In genomic region chr1:93598861-93599439, GRCh38 we compare ENCODE assay signal across 28 cellular contexts.
DNase-seq lines count a peak whose midpoint lies in the region; ATAC-seq, FAIRE-seq and TF ChIP-seq lines count a peak whose summit lies in the region.
"Had no signal": no experiment of that assay in that cellular context is flagged by ENCODE, and none has a peak within 500 bp of the region (broad histone marks: within the 10 kb centered on the region; RNA-seq: fewer than 3 reads in every experiment).

No MANE protein-coding gene starts in this region.

- peak overlapping the region; percentile 68 for H3K4ac ChIP-seq in trophoblast cell (ENCODE audit: low read depth, low read length)

- H2BK120ac ChIP-seq in trophoblast cell (ENCODE audit: insufficient read depth, low read length, poor library complexity) = peak overlapping the region; percentile 67

- H2BK12ac ChIP-seq in trophoblast cell (ENCODE audit: low read length) = peak overlapping the region; percentile 42

- no peak overlapping the region for H3K27ac ChIP-seq in HepG2 (ENCODE audit: extremely low read length, insufficient read depth, low read length)
- no peak overlapping the region for H3K27ac ChIP-seq in right lobe of liver
- peak overlapping the region; percentile 25 for H3K27ac ChIP-seq in epithelial cell of prostate
- peak overlapping the region; percentile 62 for H3K27ac ChIP-seq in trophoblast cell (ENCODE audit: low read depth, low read length)
- H3K27ac ChIP-seq: neural progenitor cell, parathyroid adenoma had no signal

- H3K4me1 ChIP-seq in HepG2 (ENCODE audit: insufficient read depth, low read length) = peaks cover 73% of the 10 kb centered on the region
- H3K4me1 ChIP-seq in right lobe of liver = peaks cover 0 to 20% (median 2%) of the 10 kb centered on the region in 4 donors
- H3K4me1 ChIP-seq in trophoblast cell (ENCODE audit: control insufficient read depth in 1 of 2, insufficient read depth in 2 of 2, low read length in 2 of 2) = peaks cover 39 to 51% of the 10 kb centered on the region in 2 experiments

- H3K4me2 ChIP-seq in HepG2 (ENCODE audit: low read depth, low read length) (no peak overlapping the region), trophoblast cell (ENCODE audit: low read length) (no peak overlapping the region)
- H3K4me2 ChIP-seq: neural progenitor cell, SK-N-SH had no signal

- 94% methylated on average over 7 of the region's 7 CpGs for WGBS in HepG2 (ENCODE audit: low lambda C conversion rate)
- WGBS in right lobe of liver (ENCODE audit: insufficient coverage, low coverage, low lambda C conversion rate, missing lambda C conversion rate) = 67% methylated on average over 5 of the region's 7 CpGs
- no CpG with 5 or more reads among the region's 7 CpGs for WGBS in trophoblast cell (ENCODE audit: extremely low coverage, insufficient coverage, insufficient read length)

- H4K12ac ChIP-seq in trophoblast cell (ENCODE audit: low read depth, low read length) = no peak overlapping the region

- H3K23ac ChIP-seq in trophoblast cell (ENCODE audit: low read length) = no peak overlapping the region

- H3K4me1 Mint-ChIP-seq in stimulated activated naive CD8-positive, alpha-beta T cell treated with anti-CD3 and anti-CD28 coated beads, Interleukin-15, amount 100 ng/mL, for 72 hours = no peaks in the 10 kb centered on the region
- H3K4me1 Mint-ChIP-seq: activated CD4-positive, alpha-beta T cell treated with anti-CD3 and anti-CD28 coated beads for 36 hours; activated naive CD8-positive, alpha-beta T cell treated with anti-CD3 and anti-CD28 coated beads, Interleukin-2, amount 10 ng/mL, durations not matched to agents 7 days and 5 days; central memory CD8-positive, alpha-beta T cell; T-helper 17 cell had no signal

- H3K79me1 ChIP-seq in trophoblast cell (ENCODE audit: low read length) = peaks cover 35% of the 10 kb centered on the region

- H3K4me3 ChIP-seq in HepG2 (replicated peaks in 1 of 3; ENCODE audit: insufficient read depth in 1 of 3, low read depth in 2 of 3, low read length in 3 of 3) (no peak overlapping the region), right lobe of liver (no peak overlapping the region), trophoblast cell (ENCODE audit: low read depth, low read length) (no peak overlapping the region)
- H3K4me3 ChIP-seq: ascending aorta, lung, neural progenitor cell, stomach, tibial artery had no signal

- CTCF ChIA-PET in HepG2 (lab: Yijun Ruan, JAX; ENCODE audit: low intra/inter-chr PET ratio, low total read pairs) = no interaction called here

- peak overlapping the region; percentile 29 for H4K8ac ChIP-seq in trophoblast cell (ENCODE audit: low read depth, low read length)

- H2AFZ ChIP-seq in HepG2 (ENCODE audit: low read length) (no peak overlapping the region), trophoblast cell (ENCODE audit: insufficient read depth, low read length, poor library complexity) (no peak overlapping the region)
- H2AFZ ChIP-seq: neural progenitor cell, parathyroid adenoma had no signal

- peak overlapping the region; percentile 34 for H3K14ac ChIP-seq in trophoblast cell (ENCODE audit: low read length)

- no peaks in the 10 kb centered on the region for H3K9me3 ChIP-seq in HepG2 (ENCODE audit: low read length)
- H3K9me3 ChIP-seq in right lobe of liver = no peaks in the 10 kb centered on the region
- no peaks in the 10 kb centered on the region for H3K9me3 ChIP-seq in trophoblast cell (ENCODE audit: insufficient read depth, low read depth, low read length)
- H3K9me3 ChIP-seq: ascending aorta, BE2C, SK-N-SH, stomach, tibial artery had no signal

- POLR2A ChIA-PET in HepG2 (lab: Yijun Ruan, JAX) = interaction anchor here (4.8 kb wide), 1 partner anchor 18 kb away, joined by 25 read pairs; no protein-coding TSS in a partner anchor

- TF ChIP-seq CTCF in HepG2 (CRISPR knock-in tag; IDR thresholded peaks at IDR 0.05) = no peak
- TF ChIP-seq CTCF in right lobe of liver (IDR thresholded peaks at IDR 0.05) = no peak

- intact Hi-C loops in HepG2 (cut with micrococcal nuclease; ENCODE audit: unreplicated experiment) = no loop called here
- intact Hi-C loops in right lobe of liver (cut with DNase I) = no loop called here

- no peak for ATAC-seq in HepG2
- no peak for ATAC-seq in right lobe of liver
- ATAC-seq in stimulated activated naive CD8-positive, alpha-beta T cell treated with anti-CD3 and anti-CD28 coated beads, Interleukin-15, amount 100 ng/mL, for 72 hours = no peak
- ATAC-seq: activated CD4-positive, alpha-beta T cell treated with anti-CD3 and anti-CD28 coated beads for 36 hours; activated CD8-positive, alpha-beta T cell treated with anti-CD3 and anti-CD28 coated beads, Interleukin-2, amount 10 ng/mL, durations not matched to agents 7 days and 5 days; T-helper 17 cell had no signal

- no peak overlapping the region for H3K27ac Mint-ChIP-seq in stimulated activated naive CD8-positive, alpha-beta T cell treated with anti-CD3 and anti-CD28 coated beads, Interleukin-15, amount 100 ng/mL, for 72 hours
- H3K27ac Mint-ChIP-seq: activated CD4-positive, alpha-beta T cell treated with anti-CD3 and anti-CD28 coated beads for 36 hours; activated CD8-positive, alpha-beta T cell treated with anti-CD3 and anti-CD28 coated beads, Interleukin-2, amount 10 ng/mL, durations not matched to agents 7 days and 5 days; activated naive CD8-positive, alpha-beta T cell treated with anti-CD3 and anti-CD28 coated beads, Interleukin-2, amount 10 ng/mL, durations not matched to agents 7 days and 5 days had no signal

- TF ChIP-seq RAD21 in HepG2 (CRISPR knock-in tag; IDR thresholded peaks at IDR 0.05) = no peak

- H3K79me2 ChIP-seq in HepG2 (ENCODE audit: insufficient read depth, low read length) (peaks cover 42% of the 10 kb centered on the region), trophoblast cell (ENCODE audit: control insufficient read depth, insufficient read depth, low read length, poor library complexity) (peaks cover 6% of the 10 kb centered on the region)
- H3K79me2 ChIP-seq: parathyroid adenoma had no signal

- H2AK5ac ChIP-seq in trophoblast cell (ENCODE audit: low read length) = no peak overlapping the region

- H3K4me3 Mint-ChIP-seq in stimulated activated naive CD8-positive, alpha-beta T cell treated with anti-CD3 and anti-CD28 coated beads, Interleukin-15, amount 100 ng/mL, for 72 hours = no peak overlapping the region
- H3K4me3 Mint-ChIP-seq: activated CD4-positive, alpha-beta T cell treated with anti-CD3 and anti-CD28 coated beads for 36 hours; activated CD8-positive, alpha-beta T cell treated with anti-CD3 and anti-CD28 coated beads, Interleukin-2, amount 10 ng/mL, durations not matched to agents 7 days and 5 days; activated naive CD8-positive, alpha-beta T cell treated with anti-CD3 and anti-CD28 coated beads, Interleukin-2, amount 10 ng/mL, durations not matched to agents 7 days and 5 days; central memory CD8-positive, alpha-beta T cell; neural progenitor cell; T-helper 17 cell had no signal

- H4K20me1 ChIP-seq in HepG2 (ENCODE audit: insufficient read depth, low read length) = peaks cover 19% of the 10 kb centered on the region

- DNase-seq in HepG2 (ENCODE audit: low spot score) (no peak), right lobe of liver (no peak), epithelial cell of prostate (ENCODE audit: low read depth, low spot score) (no peak), trophoblast cell (no peak), SK-N-DZ (ENCODE audit: low spot score) (no peak), DMS153 (lab: John Stamatoyannopoulos, UW) (no peak), NCI-H1417 treated with DMSO at 0.1 percent for 48 hours (lab: John Stamatoyannopoulos, UW) (no peak)
- DNase-seq in stimulated activated naive CD8-positive, alpha-beta T cell treated with anti-CD3 and anti-CD28 coated beads, Interleukin-15, amount 100 ng/mL, for 72 hours = no peak
- DNase-seq: ACHN; activated CD4-positive, alpha-beta T cell treated with anti-CD3 and anti-CD28 coated beads for 36 hours; activated CD8-positive, alpha-beta T cell treated with anti-CD3 and anti-CD28 coated beads, Interleukin-2, amount 10 ng/mL, durations not matched to agents 7 days and 5 days; activated effector memory CD4-positive, alpha-beta T cell treated with Interleukin-2 at 50 U/mL for 16 hours; activated naive CD8-positive, alpha-beta T cell treated with anti-CD3 and anti-CD28 coated beads, Interleukin-2, amount 10 ng/mL, durations not matched to agents 7 days and 5 days; BE2C; islet precursor cell; NCI-H1105; NCI-H2029; NCI-H226; NCI-H748 treated with DMSO at 0.1 percent for 48 hours; SK-N-SH; stomach; T-helper 17 cell; tibial artery had no signal

- BruUV-seq in HepG2 (replicated peaks; lab: Mats Ljungman, UMichigan) = no TSS peak

- H3K18ac ChIP-seq in trophoblast cell (ENCODE audit: low read length) = peak overlapping the region; percentile 56

- H3K9ac ChIP-seq in HepG2 (ENCODE audit: insufficient read depth, low read depth, low read length) = no peak overlapping the region
- H3K9ac ChIP-seq in trophoblast cell (ENCODE audit: low read length) = no peak overlapping the region
- H3K9ac ChIP-seq: neural progenitor cell, parathyroid adenoma, SK-N-SH had no signal

- peak overlapping the region; percentile 38 for H4K91ac ChIP-seq in trophoblast cell (ENCODE audit: low read depth, low read length)

- in situ Hi-C loops in HepG2 (cut with HindIII; ENCODE audit: extremely low pct_ligation_motif_present, low pct_unique_long_range_greater_than_20kb) = no loop called here

- H3K9me3 Mint-ChIP-seq in stimulated activated naive CD8-positive, alpha-beta T cell treated with anti-CD3 and anti-CD28 coated beads, Interleukin-15, amount 100 ng/mL, for 72 hours = no peaks in the 10 kb centered on the region
- H3K9me3 Mint-ChIP-seq: activated naive CD8-positive, alpha-beta T cell treated with anti-CD3 and anti-CD28 coated beads, Interleukin-2, amount 10 ng/mL, durations not matched to agents 7 days and 5 days; central memory CD8-positive, alpha-beta T cell had no signal

- TF ChIP-seq EP300 in HepG2 (IDR thresholded peaks at IDR 0.05; ENCODE audit: low read depth in 2 of 2, low read length in 2 of 2) (no peak), HepG2 (CRISPR knock-in tag; IDR thresholded peaks at IDR 0.05; ENCODE audit: borderline replicate concordance) (no peak)

- H3K27me3 ChIP-seq in HepG2 (ENCODE audit: control insufficient read depth in 1 of 2, insufficient read depth in 2 of 2, low read length in 2 of 2) (no peaks in the 10 kb centered on the region), right lobe of liver (no peaks in the 10 kb centered on the region), trophoblast cell (ENCODE audit: insufficient read depth, low read length) (no peaks in the 10 kb centered on the region)
- H3K27me3 ChIP-seq: ascending aorta, BE2C, neural progenitor cell, stomach, tibial artery had no signal

- H3K36me3 ChIP-seq in HepG2 (replicated peaks in 1 of 2; ENCODE audit: control insufficient read depth in 1 of 2, insufficient read depth in 2 of 2, low read length in 2 of 2) = peaks cover 24 to 86% of the 10 kb centered on the region in 2 experiments
- peaks cover 0 to 14% (median 0%) of the 10 kb centered on the region in 4 donors for H3K36me3 ChIP-seq in right lobe of liver
- no peaks in the 10 kb centered on the region for H3K36me3 ChIP-seq in trophoblast cell (ENCODE audit: control insufficient read depth in 1 of 2, insufficient read depth in 2 of 2, low read length in 2 of 2)
- H3K36me3 ChIP-seq: ascending aorta, BE2C, neural progenitor cell, stomach, tibial artery had no signal

- FAIRE-seq in HepG2 (lab: Jason Lieb, UNC) = no peak

- TF ChIP-seq POLR2A in HepG2 (IDR thresholded peaks at IDR 0.05; ENCODE audit: insufficient read depth in 1 of 2, low read depth in 2 of 2, low read length in 2 of 2) = no peak
- TF ChIP-seq POLR2A in right lobe of liver (IDR thresholded peaks at IDR 0.05) = no peak

- H2BK5ac ChIP-seq in trophoblast cell (ENCODE audit: low read depth, low read length, poor library complexity) = peak overlapping the region; percentile 67

- no peaks in the 10 kb centered on the region for H3K27me3 Mint-ChIP-seq in stimulated activated naive CD8-positive, alpha-beta T cell treated with anti-CD3 and anti-CD28 coated beads, Interleukin-15, amount 100 ng/mL, for 72 hours

Comparison
In these comparisons a context has a peak if more than half of its experiments do, and no peak if none do; other contexts are left out.
1. H3K27ac ChIP-seq: peak in epithelial cell of prostate (single experiment) and trophoblast cell (single experiment); none in HepG2 (single experiment) and right lobe of liver (0 of 3).